In genomic region chr14:91892918-91893527, GRCh38 we compare ENCODE assay signal across 8 cellular contexts. TPM values are rescaled to one million over a fixed set of nuclear protein-coding genes. Genes with fewer than 3 reads are reported as not detected.
DNase-seq lines count a peak whose midpoint lies in the region; ATAC-seq and TF ChIP-seq lines count a peak whose summit lies in the region.

No MANE protein-coding gene starts in this region.

- TF ChIP-seq CTCF in body of pancreas (IDR thresholded peaks at IDR 0.05) = peak in 5 of 7 experiments; percentile 28 to 37 (median 36)

- 52 to 60% methylated on average over 10 of the region's 10 CpGs for WGBS in body of pancreas, 2 donors

- peak overlapping the region in 3 of 4 donors; percentile 58 to 88 (median 88) for H3K27ac ChIP-seq in body of pancreas

- no peaks in the 10 kb centered on the region for H3K36me3 Mint-ChIP-seq in T-helper 1 cell treated with Interleukin-12 subunit alpha and Interleukin-12 subunit beta and Interleukin-4 antibody, amounts not matched to agents 30 μg/mL and 1 μg/mL, for 36 hours (ENCODE audit: low read depth)
- no peaks in the 10 kb centered on the region for H3K36me3 Mint-ChIP-seq in naive thymus-derived CD8-positive, alpha-beta T cell

- no peak for TF ChIP-seq POLR2A in body of pancreas (IDR thresholded peaks at IDR 0.05)

- peaks cover 23% of the 10 kb centered on the region for H3K4me1 Mint-ChIP-seq in T-helper 1 cell treated with Interleukin-12 subunit alpha and Interleukin-12 subunit beta and Interleukin-4 antibody, amounts not matched to agents 30 μg/mL and 1 μg/mL, for 36 hours (ENCODE audit: low read depth)
- H3K4me1 Mint-ChIP-seq in naive thymus-derived CD8-positive, alpha-beta T cell = peaks cover 38 to 79% (median 61%) of the 10 kb centered on the region in 4 donors

- DNase-seq in T-helper 1 cell = no peak
- peak; percentile 6 for DNase-seq in LoVo (ENCODE audit: low spot score)
- no peak for DNase-seq in body of pancreas
- DNase-seq in naive thymus-derived CD8-positive, alpha-beta T cell = peak in 1 of 10 donors; percentile 23

- H3K27ac Mint-ChIP-seq in T-helper 1 cell treated with Interleukin-12 subunit alpha and Interleukin-12 subunit beta and Interleukin-4 antibody, amounts not matched to agents 30 μg/mL and 1 μg/mL, for 36 hours = peak overlapping the region; percentile 68
- peak overlapping the region; percentile 23 to 95 (median 74) for H3K27ac Mint-ChIP-seq in naive thymus-derived CD8-positive, alpha-beta T cell

- H3K4me3 Mint-ChIP-seq in T-helper 1 cell treated with Interleukin-12 subunit alpha and Interleukin-12 subunit beta and Interleukin-4 antibody, amounts not matched to agents 30 μg/mL and 1 μg/mL, for 36 hours = no peak overlapping the region
- peak overlapping the region in 2 of 10 donors; percentile 8 to 35 for H3K4me3 Mint-ChIP-seq in naive thymus-derived CD8-positive, alpha-beta T cell

- H3K4me1 ChIP-seq in body of pancreas = peaks cover 57% of the 10 kb centered on the region

- H3K27me3 ChIP-seq in body of pancreas = no peaks in the 10 kb centered on the region

- H3K27me3 Mint-ChIP-seq in T-helper 1 cell treated with Interleukin-12 subunit alpha and Interleukin-12 subunit beta and Interleukin-4 antibody, amounts not matched to agents 30 μg/mL and 1 μg/mL, for 36 hours (ENCODE audit: low read depth) = peaks cover 4% of the 10 kb centered on the region
- no peaks in the 10 kb centered on the region for H3K27me3 Mint-ChIP-seq in naive thymus-derived CD8-positive, alpha-beta T cell

- ATAC-seq in body of pancreas (no peak), GM18498 (IDR thresholded peaks at IDR 0.05; ENCODE audit: unreplicated experiment) (no peak), HG03108 (IDR thresholded peaks at IDR 0.05; ENCODE audit: unreplicated experiment) (no peak), HG02970 (IDR thresholded peaks at IDR 0.05; ENCODE audit: low FRiP score, unreplicated experiment) (no peak)
- no peak for ATAC-seq in naive thymus-derived CD8-positive, alpha-beta T cell

- POLR2A ChIA-PET in naive thymus-derived CD8-positive, alpha-beta T cell (lab: Charles Lee) = interaction anchor here (0.6 to 15.0 kb wide), 7 partner anchors 10 to 421 kb away, joined by 3 to 317 read pairs (median 10); partner anchors contain the start of gene TC2N

- no peaks in the 10 kb centered on the region for H3K36me3 ChIP-seq in body of pancreas (replicated peaks in 1 of 2; ENCODE audit: insufficient read depth in 1 of 2, low read depth in 2 of 2)

- no peak overlapping the region for H3K4me3 ChIP-seq in body of pancreas

- H3K9me3 ChIP-seq in body of pancreas = no peaks in the 10 kb centered on the region

- peaks cover 5% of the 10 kb centered on the region for H3K9me3 Mint-ChIP-seq in T-helper 1 cell treated with Interleukin-12 subunit alpha and Interleukin-12 subunit beta and Interleukin-4 antibody, amounts not matched to agents 30 μg/mL and 1 μg/mL, for 36 hours
- no peaks in the 10 kb centered on the region for H3K9me3 Mint-ChIP-seq in naive thymus-derived CD8-positive, alpha-beta T cell

- intact Hi-C loops in body of pancreas (cut with DNase I) = no loop called here

RNA-seq across cellular contexts. Expression of gene TC2N, which starts 25.7 kb away (rescaled TPM):
- total RNA-seq in body of pancreas = 100 to 1,000 TPM; 105 to 168 TPM
- 100 to 1,000 TPM; 298 to 309 TPM for total RNA-seq in naive thymus-derived CD8-positive, alpha-beta T cell
- polyA plus RNA-seq in naive thymus-derived CD8-positive, alpha-beta T cell = 100 to 1,000 TPM; 125 to 167 (median 160) TPM

RNA-seq across cellular contexts. Expression of gene FBLN5, which starts 54.5 kb away (rescaled TPM):
- 100 to 1,000 TPM in 1 of 2 donors, 10 to 100 TPM in 1; 52.1 to 129 TPM for total RNA-seq in body of pancreas
- total RNA-seq in naive thymus-derived CD8-positive, alpha-beta T cell = 1 to 10 TPM; 7.2 to 8.1 TPM
- polyA plus RNA-seq in naive thymus-derived CD8-positive, alpha-beta T cell = 10 to 100 TPM; 21.2 to 37.7 (median 25.3) TPM

Comparison
In these comparisons a context has a peak if more than half of its experiments do, and no peak if none do; other contexts are left out.
1. RNA of gene FBLN5, which starts 54.5 kb away (total RNA-seq): 52.1 to 129 TPM in body of pancreas; 7.2 to 8.1 TPM in naive thymus-derived CD8-positive, alpha-beta T cell; every median in the first group is over 4 times any median in the second.